Comparison of ENCODE assay signal across 8 cellular contexts in the genomic region with DNA sequence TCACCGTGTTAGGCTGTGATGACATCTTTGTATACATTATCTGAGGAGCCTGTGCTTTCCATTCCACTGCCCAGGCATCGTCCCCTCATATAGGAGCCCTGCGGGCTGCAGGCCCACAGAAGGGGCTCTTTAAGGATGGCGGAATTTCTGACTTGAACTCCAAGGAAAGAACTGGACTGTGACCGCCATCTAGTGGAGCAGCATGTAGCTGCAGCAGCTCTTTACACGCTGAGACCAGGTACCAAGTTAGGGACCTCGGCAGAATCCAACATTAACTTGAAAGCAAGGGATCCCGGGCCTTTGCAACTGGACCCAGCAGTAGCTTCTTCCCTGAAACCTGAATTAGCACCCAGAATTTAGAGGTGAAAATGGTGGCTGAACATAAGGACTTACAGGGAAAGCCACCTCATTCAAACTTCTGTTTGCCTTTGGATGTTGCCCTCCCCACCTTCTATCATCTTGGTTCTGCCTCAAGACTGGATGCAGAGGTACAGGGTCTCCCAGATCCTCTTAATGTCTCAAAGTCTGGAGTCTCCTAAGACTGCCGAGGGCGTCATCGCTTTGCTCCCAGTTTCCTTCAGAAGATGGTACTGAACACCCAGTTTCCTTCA.
DNase-seq lines count a peak whose midpoint lies in the region; ATAC-seq, FAIRE-seq and TF ChIP-seq lines count a peak whose summit lies in the region.

No MANE protein-coding gene starts in this region.

- H3K27me3 ChIP-seq in KMS-11 (ENCODE audit: insufficient read depth, low read depth): peaks cover 19% of the 10 kb centered on the region
- H3K27me3 ChIP-seq in PC-3 (ENCODE audit: low read length): peaks cover 46% of the 10 kb centered on the region
- H3K27me3 ChIP-seq in mammary epithelial cell (ENCODE audit: insufficient read depth, low read length): no peaks in the 10 kb centered on the region

- H3K9ac ChIP-seq in KMS-11 (no peak overlapping the region), PC-3 (ENCODE audit: low read length) (no peak overlapping the region), mammary epithelial cell (ENCODE audit: insufficient read depth, low read length) (no peak overlapping the region)

- BruUV-seq in PC-3 (replicated peaks; lab: Mats Ljungman, UMichigan) (no TSS peak), mammary epithelial cell (replicated peaks; lab: Mats Ljungman, UMichigan) (no TSS peak)

- no peaks in the 10 kb centered on the region for H3K4me1 ChIP-seq in KMS-11 (ENCODE audit: low read depth, poor library complexity, severe bottlenecking)
- no peaks in the 10 kb centered on the region for H3K4me1 ChIP-seq in PC-3 (ENCODE audit: insufficient read depth, low read length)
- no peaks in the 10 kb centered on the region for H3K4me1 ChIP-seq in mammary epithelial cell (ENCODE audit: insufficient read depth, low read length)

- no peaks in the 10 kb centered on the region for H3K36me3 ChIP-seq in KMS-11 (ENCODE audit: insufficient read depth)
- no peaks in the 10 kb centered on the region for H3K36me3 ChIP-seq in PC-3 (ENCODE audit: low read depth, low read length)
- H3K36me3 ChIP-seq in mammary epithelial cell (ENCODE audit: insufficient read depth, low read length): no peaks in the 10 kb centered on the region

- intact Hi-C loops in PC-3 (cut with micrococcal nuclease) (loop anchor here (1.0 to 10.0 kb wide), 2 partner anchors 143 to 248 kb away; no protein-coding TSS in a partner anchor), mammary epithelial cell (cut with micrococcal nuclease) (loop anchor here (1.0 to 10.0 kb wide), 6 partner anchors 143 to 738 kb away; a partner anchor contains a TSS)

- TF ChIP-seq CTCF in KMS-11 (conservative IDR thresholded peaks at IDR 0.05; ENCODE audit: low read depth, low read length) (peak; percentile 77), PC-3 (conservative IDR thresholded peaks at IDR 0.05; ENCODE audit: low read depth, low read length) (peak; percentile 90), mammary epithelial cell (conservative IDR thresholded peaks at IDR 0.05 in 1 of 2, IDR thresholded peaks at IDR 0.05 in 1 of 2; ENCODE audit: extremely low read depth in 1 of 2, insufficient read depth in 1 of 2, low read depth in 1 of 2, low read length in 2 of 2) (peak; percentile 91 to 93)

- H4K20me1 ChIP-seq in KMS-11 (ENCODE audit: insufficient read depth): no peaks in the 10 kb centered on the region
- no peaks in the 10 kb centered on the region for H4K20me1 ChIP-seq in PC-3 (ENCODE audit: low read length)
- H4K20me1 ChIP-seq in mammary epithelial cell (ENCODE audit: insufficient read depth, low read length): no peaks in the 10 kb centered on the region

- dilution Hi-C loops in mammary epithelial cell (cut with HindIII; ENCODE audit: low sequenced_read_pairs): loop anchor here (25.0 kb wide), 1 partner anchor 351 kb away; a partner anchor contains a TSS

- in situ Hi-C loops in mammary epithelial cell (cut with MboI; ENCODE audit: low sequenced_read_pairs in 2 of 2): loop anchor here (25.0 kb wide), 1 partner anchor 326 kb away; no protein-coding TSS in a partner anchor

- H3K9me3 ChIP-seq in PC-3 (ENCODE audit: low read length) (no peaks in the 10 kb centered on the region), mammary epithelial cell (replicated peaks; ENCODE audit: insufficient read depth, low read length) (no peaks in the 10 kb centered on the region)

- FAIRE-seq in G401.6 (lab: Jason Lieb, UNC): peak; percentile 54

- peak; percentile 80 for DNase-seq in PC-3
- DNase-seq in mammary epithelial cell: peak; percentile 46
- DNase-seq in kidney glomerular epithelial cell (lab: John Stamatoyannopoulos, UW): peak; percentile 69
- peak; percentile 64 for DNase-seq in stimulated activated CD8-positive, alpha-beta memory T cell treated with anti-CD3 and anti-CD28 coated beads, Interleukin-4, amount 100 ng/mL, for 48 hours

- H3K79me2 ChIP-seq in KMS-11 (ENCODE audit: insufficient read depth, low read depth) (no peaks in the 10 kb centered on the region), PC-3 (ENCODE audit: low read length) (no peaks in the 10 kb centered on the region), mammary epithelial cell (ENCODE audit: insufficient read depth, low read length) (no peaks in the 10 kb centered on the region)

- no peak overlapping the region for H3K4me3 ChIP-seq in KMS-11 (IDR thresholded peaks at IDR 0.05; ENCODE audit: insufficient read depth, low read depth, low read length)
- no peak overlapping the region for H3K4me3 ChIP-seq in PC-3 (ENCODE audit: low read length)
- no peak overlapping the region for H3K4me3 ChIP-seq in mammary epithelial cell (replicated peaks in 1 of 3; ENCODE audit: insufficient read depth in 1 of 3, low read depth in 2 of 3, low read length in 3 of 3)

- 31% methylated on average over 10 of the region's 11 CpGs for WGBS in mammary epithelial cell (ENCODE audit: low coverage, missing lambda C conversion rate)

- peak; percentile 85 for ATAC-seq in PC-3
- no peak for ATAC-seq in GM19463 (IDR thresholded peaks at IDR 0.05; ENCODE audit: unreplicated experiment)
- no peak for ATAC-seq in HG03460 (IDR thresholded peaks at IDR 0.05; ENCODE audit: unreplicated experiment)

- no peak overlapping the region for H3K4me2 ChIP-seq in KMS-11
- no peak overlapping the region for H3K4me2 ChIP-seq in PC-3 (ENCODE audit: low read length)
- no peak overlapping the region for H3K4me2 ChIP-seq in mammary epithelial cell (ENCODE audit: insufficient read depth, low read depth, low read length)

- POLR2A ChIA-PET in PC-3 (lab: Charles Lee; ENCODE audit: unreplicated experiment): interaction anchor here (0.6 kb wide), 1 partner anchor 155 kb away, joined by 3 read pairs; no protein-coding TSS in a partner anchor

- H2AFZ ChIP-seq in KMS-11 (ENCODE audit: low read depth) (no peak overlapping the region), PC-3 (ENCODE audit: low read length) (peak overlapping the region; percentile 11; the same call in 1 of the 2 replicates), mammary epithelial cell (ENCODE audit: low read depth, low read length) (no peak overlapping the region)

- CTCF ChIA-PET in PC-3 (lab: Charles Lee) (interaction anchor here (0.5 to 1.8 kb wide), 3 partner anchors 142 to 317 kb away, joined by 3 to 5 read pairs (median 3); no protein-coding TSS in a partner anchor), mammary epithelial cell (lab: Charles Lee; ENCODE audit: low non-redundant PET) (interaction anchor here (1.0 kb wide), 1 partner anchor 142 kb away, joined by 4 read pairs; no protein-coding TSS in a partner anchor)

- no peaks in the 10 kb centered on the region for H3K9me2 ChIP-seq in PC-3 (replicated peaks; ENCODE audit: low read length)

- no peaks in the 10 kb centered on the region for H3F3A ChIP-seq in PC-3 (ENCODE audit: low read length, unreplicated experiment)

- H3K27ac ChIP-seq in KMS-11: no peak overlapping the region
- no peak overlapping the region for H3K27ac ChIP-seq in PC-3 (ENCODE audit: low read length)
- no peak overlapping the region for H3K27ac ChIP-seq in mammary epithelial cell (ENCODE audit: insufficient read depth, low read depth, low read length)
